ENCODE assay signal across 1 cellular context in the genomic region with DNA sequence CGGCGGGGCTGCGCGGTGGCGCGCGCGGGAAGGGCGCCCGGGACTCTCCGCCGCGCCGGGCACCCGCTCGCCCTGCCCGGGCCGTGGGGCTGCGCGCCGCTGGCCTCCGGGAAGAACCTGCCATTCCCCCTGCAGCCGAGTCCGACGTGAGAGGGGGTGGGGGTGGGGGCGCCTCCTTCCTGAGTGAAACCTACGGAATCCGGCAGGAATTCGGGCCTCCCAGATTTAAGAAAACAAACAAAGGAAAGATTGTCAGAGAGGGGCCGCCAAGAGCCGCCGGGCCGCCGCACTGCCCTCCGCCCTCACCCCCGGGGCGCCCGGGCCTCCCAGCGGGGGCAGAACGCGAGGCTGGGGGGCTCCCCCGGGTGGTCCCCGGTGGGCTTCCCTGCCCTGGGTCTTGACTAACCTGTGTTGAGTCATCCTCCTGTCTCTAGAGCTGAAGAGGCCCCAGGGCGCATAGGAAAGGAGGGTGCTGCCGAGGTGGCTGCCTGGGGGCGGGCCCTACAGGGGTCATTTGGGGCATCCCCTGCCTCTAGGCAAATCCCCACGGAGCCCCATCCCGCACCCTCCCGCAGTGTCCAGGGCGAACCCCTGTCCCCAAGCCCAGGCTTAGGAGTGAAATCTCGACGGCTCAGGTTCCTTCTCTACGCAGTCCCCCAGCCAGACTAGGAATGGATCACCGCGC.
TF ChIP-seq lines count a peak whose summit lies in the region.

No MANE protein-coding gene starts in this region.

TF ChIP-seq in SK-N-SH, 30 proteins besides CTCF, POLR2A, EP300 and RAD21 (continued from another document):
- TF ChIP-seq, protein P1, sequence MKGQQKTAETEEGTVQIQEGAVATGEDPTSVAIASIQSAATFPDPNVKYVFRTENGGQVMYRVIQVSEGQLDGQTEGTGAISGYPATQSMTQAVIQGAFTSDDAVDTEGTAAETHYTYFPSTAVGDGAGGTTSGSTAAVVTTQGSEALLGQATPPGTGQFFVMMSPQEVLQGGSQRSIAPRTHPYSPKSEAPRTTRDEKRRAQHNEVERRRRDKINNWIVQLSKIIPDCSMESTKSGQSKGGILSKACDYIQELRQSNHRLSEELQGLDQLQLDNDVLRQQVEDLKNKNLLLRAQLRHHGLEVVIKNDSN (IDR thresholded peaks at IDR 0.05; ENCODE audit: borderline replicate concordance, low read depth) = no peak
- TF ChIP-seq ELF1 (IDR thresholded peaks at IDR 0.05) (no peak), RFX5 (IDR thresholded peaks at IDR 0.05; ENCODE audit: low read length) (no peak), TEAD4 (IDR thresholded peaks at IDR 0.05; ENCODE audit: borderline replicate concordance, insufficient read depth) (no peak), RXRA (IDR thresholded peaks at IDR 0.05; ENCODE audit: borderline replicate concordance, low read depth) (no peak), FOXJ3 (CRISPR knock-in tag; IDR thresholded peaks at IDR 0.05) (no peak), MAX (IDR thresholded peaks at IDR 0.05; ENCODE audit: low read depth) (no peak)
